In genomic region chr13:37216340-37216739, GRCh38 we compare ENCODE assay signal across 3 cellular contexts.
"Had no signal": no experiment of that assay in that cellular context is flagged by ENCODE, and none has a peak within 500 bp of the region (broad histone marks: within the 10 kb centered on the region; RNA-seq: fewer than 3 reads in every experiment).

No MANE protein-coding gene starts in this region.

- ATAC-seq: GM12878 had no signal

- DNase-seq: GDM1, GF-D8 had no signal

- H3K4me3 ChIP-seq: GM12878 had no signal
